ENCODE assay signal across 22 cellular contexts in the genomic region with DNA sequence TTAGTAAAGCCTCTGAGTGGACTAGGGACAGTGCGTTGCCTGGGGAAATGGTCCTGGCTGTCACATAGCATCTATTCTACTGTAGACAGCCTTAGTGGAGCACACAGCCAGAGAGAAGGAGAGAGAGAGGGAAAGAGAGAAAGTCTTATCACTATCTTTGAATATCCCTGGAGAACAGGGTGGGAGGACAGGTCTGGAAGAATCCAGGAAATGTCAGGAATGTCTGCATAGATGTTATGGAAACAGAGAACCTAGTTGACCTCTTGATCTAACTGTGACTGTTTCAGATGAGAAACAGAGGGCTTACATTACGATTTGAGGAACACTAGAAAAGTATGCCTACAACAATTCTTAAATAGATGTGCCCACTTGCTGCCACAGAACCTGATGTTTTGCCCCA.
"Had no signal": no experiment of that assay in that cellular context is flagged by ENCODE, and none has a peak within 500 bp of the region (broad histone marks: within the 10 kb centered on the region; RNA-seq: fewer than 3 reads in every experiment).

No MANE protein-coding gene starts in this region.

- H3K27me3 ChIP-seq: breast epithelium, esophagus muscularis mucosa, ovary, transverse colon had no signal

- ATAC-seq: activated CD8-positive, alpha-beta T cell treated with anti-CD3 and anti-CD28 coated beads, Interleukin-2, amount 10 ng/mL, durations not matched to agents 7 days and 5 days; activated naive CD4-positive, alpha-beta T cell treated with anti-CD3 and anti-CD28 coated beads, Interleukin-2, amount 50 U/mL, for 72 hours; left lobe of liver; natural killer cell; right cardiac atrium; stimulated activated naive B cell treated with anti-CD40 and anti-IgM and Interleukin-4, amounts not matched to agents 10 μg/mL and 1 μg/mL and 100 μg/mL, for 72 hours; T-cell had no signal

- H3K4me3 ChIP-seq: breast epithelium, coronary artery, esophagus muscularis mucosa, lung, ovary, prostate gland, skin epidermis, transverse colon had no signal

- H3K27ac ChIP-seq: breast epithelium, coronary artery, esophagus muscularis mucosa, ovary, prostate gland, skin epidermis, transverse colon, VCaP had no signal

- H3K9me3 ChIP-seq: esophagus muscularis mucosa, ovary, prostate gland, transverse colon had no signal

- DNase-seq: activated CD4-positive, alpha-beta T cell treated with anti-CD3 and anti-CD28 coated beads, Interleukin-2, amount 50 U/mL, for 1 hour; activated CD4-positive, CD25-positive, alpha-beta regulatory T cell treated with anti-CD3 and anti-CD28 coated beads, Interleukin-2, amount 50 U/mL, for 72 hours; activated CD8-positive, alpha-beta T cell treated with anti-CD3 and anti-CD28 coated beads, Interleukin-2, amount 10 ng/mL, durations not matched to agents 7 days and 5 days; activated gamma-delta T cell treated with Interleukin-2 at 50 U/mL for 16 hours; cerebellar nuclear complex; hippocampal formation; natural killer cell; ovary; right cardiac atrium; stimulated activated CD4-positive, alpha-beta T cell treated with anti-CD3 and anti-CD28 coated beads, Interleukin-2, amount 100 ng/mL, for 24 hours; stimulated activated naive B cell treated with anti-CD40 and anti-IgM and Interleukin-4, amounts not matched to agents 10 μg/mL and 1 μg/mL and 100 μg/mL, for 72 hours; T-cell; transverse colon had no signal

- H3K36me3 ChIP-seq: breast epithelium, esophagus muscularis mucosa, ovary, prostate gland, transverse colon had no signal

- H3K4me1 ChIP-seq: breast epithelium, esophagus muscularis mucosa, prostate gland, transverse colon had no signal
